Comparison of ENCODE assay signal across 1 cellular context in genomic region chr21:43867936-43868335, GRCh38.
TF ChIP-seq lines count a peak whose summit lies in the region.

No MANE protein-coding gene starts in this region.

TF ChIP-seq in HepG2, 621 proteins besides CTCF, POLR2A, EP300 and RAD21 (continued from another document and continues in another):
- TF ChIP-seq ZBTB37 (CRISPR knock-in tag; IDR thresholded peaks at IDR 0.05) (0 out of 2 replicates have a peak, but pooled peaks have one; percentile 27), YY1 (IDR thresholded peaks at IDR 0.05; ENCODE audit: insufficient read depth, insufficient replicate concordance, low read depth, low read length) (peak; percentile 77), KAT8 (CRISPR knock-in tag; IDR thresholded peaks at IDR 0.05) (peak; percentile 15; the same call in 1 of the 2 replicates), TBL1XR1 (IDR thresholded peaks at IDR 0.05; ENCODE audit: borderline replicate concordance, low read length, partially characterized antibody) (peak; percentile 46), ARNT2 (CRISPR knock-in tag; IDR thresholded peaks at IDR 0.05; ENCODE audit: low read depth) (0 out of 2 replicates have a peak, but pooled peaks have one; percentile 22), KAT2B (IDR thresholded peaks at IDR 0.05; ENCODE audit: borderline replicate concordance, low read depth, low read length) (no peak), BCL6 (CRISPR knock-in tag; IDR thresholded peaks at IDR 0.05) (peak; percentile 68; the same call in 1 of the 2 replicates), SIX4 (CRISPR knock-in tag; IDR thresholded peaks at IDR 0.05) (no peak), HDAC2 (CRISPR knock-in tag; IDR thresholded peaks at IDR 0.05) (peak; percentile 41; the same call in 1 of the 2 replicates), RERE (CRISPR knock-in tag; IDR thresholded peaks at IDR 0.05; ENCODE audit: low read depth) (no peak), THAP11 (CRISPR knock-in tag; IDR thresholded peaks at IDR 0.05) (0 out of 2 replicates have a peak, but pooled peaks have one; percentile 28), FOXK1 (CRISPR knock-in tag; IDR thresholded peaks at IDR 0.05; ENCODE audit: borderline replicate concordance, low read depth) (peak; percentile 20; the same call in 1 of the 2 replicates), SALL2 (CRISPR knock-in tag; IDR thresholded peaks at IDR 0.05) (no peak), PATZ1 (CRISPR knock-in tag; IDR thresholded peaks at IDR 0.05) (peak; percentile 40; the same call in 1 of the 2 replicates), FOXK2 (IDR thresholded peaks at IDR 0.05) (peak; percentile 67; the same call in 1 of the 2 replicates), HNF4A (CRISPR knock-in tag; IDR thresholded peaks at IDR 0.05) (peak; percentile 90), ZNF224 (CRISPR knock-in tag; IDR thresholded peaks at IDR 0.05) (no peak), SAP130 (CRISPR knock-in tag; IDR thresholded peaks at IDR 0.05; ENCODE audit: low read depth) (peak; percentile 77; the same call in 1 of the 2 replicates), ZBTB46 (CRISPR knock-in tag; IDR thresholded peaks at IDR 0.05; ENCODE audit: borderline replicate concordance) (0 out of 2 replicates have a peak, but pooled peaks have one; percentile 50), SKI (IDR thresholded peaks at IDR 0.05; ENCODE audit: partially characterized antibody) (peak; percentile 82), ZNF567 (CRISPR knock-in tag; IDR thresholded peaks at IDR 0.05; ENCODE audit: borderline replicate concordance) (no peak), DZIP1 (CRISPR knock-in tag; IDR thresholded peaks at IDR 0.05) (no peak), FOXP1 (IDR thresholded peaks at IDR 0.05) (no peak), FOXP1 (CRISPR knock-in tag; IDR thresholded peaks at IDR 0.05) (peak; percentile 42; the same call in 1 of the 2 replicates), NCOA2 (CRISPR knock-in tag; IDR thresholded peaks at IDR 0.05) (peak; percentile 69), NR2F6 (IDR thresholded peaks at IDR 0.05) (no peak), NR2F6 (CRISPR knock-in tag; IDR thresholded peaks at IDR 0.05) (0 out of 2 replicates have a peak, but pooled peaks have one; percentile 34), SP5 (CRISPR knock-in tag; IDR thresholded peaks at IDR 0.05; ENCODE audit: borderline replicate concordance, low read depth) (peak; percentile 73; the same call in 1 of the 2 replicates), REL (CRISPR knock-in tag; conservative IDR thresholded peaks at IDR 0.05) (no peak), TFDP2 (CRISPR knock-in tag; IDR thresholded peaks at IDR 0.05) (peak; percentile 77), SOX13 (IDR thresholded peaks at IDR 0.05) (no peak), SOX13 (CRISPR knock-in tag; conservative IDR thresholded peaks at IDR 0.05 in 1 of 2, IDR thresholded peaks at IDR 0.05 in 1 of 2) (peak in 1 of 2 experiments; percentile 48; a peak in 2 of 4 replicates), MAX (IDR thresholded peaks at IDR 0.05) (0 out of 2 replicates have a peak, but pooled peaks have one; percentile 32), FOXA3 (CRISPR knock-in tag; IDR thresholded peaks at IDR 0.05) (0 out of 2 replicates have a peak, but pooled peaks have one; percentile 25)
- TF ChIP-seq, protein P1, sequence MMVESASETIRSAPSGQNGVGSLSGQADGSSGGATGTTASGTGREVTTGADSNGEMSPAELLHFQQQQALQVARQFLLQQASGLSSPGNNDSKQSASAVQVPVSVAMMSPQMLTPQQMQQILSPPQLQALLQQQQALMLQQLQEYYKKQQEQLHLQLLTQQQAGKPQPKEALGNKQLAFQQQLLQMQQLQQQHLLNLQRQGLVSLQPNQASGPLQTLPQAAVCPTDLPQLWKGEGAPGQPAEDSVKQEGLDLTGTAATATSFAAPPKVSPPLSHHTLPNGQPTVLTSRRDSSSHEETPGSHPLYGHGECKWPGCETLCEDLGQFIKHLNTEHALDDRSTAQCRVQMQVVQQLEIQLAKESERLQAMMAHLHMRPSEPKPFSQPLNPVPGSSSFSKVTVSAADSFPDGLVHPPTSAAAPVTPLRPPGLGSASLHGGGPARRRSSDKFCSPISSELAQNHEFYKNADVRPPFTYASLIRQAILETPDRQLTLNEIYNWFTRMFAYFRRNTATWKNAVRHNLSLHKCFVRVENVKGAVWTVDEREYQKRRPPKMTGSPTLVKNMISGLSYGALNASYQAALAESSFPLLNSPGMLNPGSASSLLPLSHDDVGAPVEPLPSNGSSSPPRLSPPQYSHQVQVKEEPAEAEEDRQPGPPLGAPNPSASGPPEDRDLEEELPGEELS (CRISPR knock-in tag; IDR thresholded peaks at IDR 0.05), result peak; percentile 71
- TF ChIP-seq, protein P2, sequence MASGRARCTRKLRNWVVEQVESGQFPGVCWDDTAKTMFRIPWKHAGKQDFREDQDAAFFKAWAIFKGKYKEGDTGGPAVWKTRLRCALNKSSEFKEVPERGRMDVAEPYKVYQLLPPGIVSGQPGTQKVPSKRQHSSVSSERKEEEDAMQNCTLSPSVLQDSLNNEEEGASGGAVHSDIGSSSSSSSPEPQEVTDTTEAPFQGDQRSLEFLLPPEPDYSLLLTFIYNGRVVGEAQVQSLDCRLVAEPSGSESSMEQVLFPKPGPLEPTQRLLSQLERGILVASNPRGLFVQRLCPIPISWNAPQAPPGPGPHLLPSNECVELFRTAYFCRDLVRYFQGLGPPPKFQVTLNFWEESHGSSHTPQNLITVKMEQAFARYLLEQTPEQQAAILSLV (CRISPR knock-in tag; IDR thresholded peaks at IDR 0.05; ENCODE audit: borderline replicate concordance), result no peak
- TF ChIP-seq, protein P3, sequence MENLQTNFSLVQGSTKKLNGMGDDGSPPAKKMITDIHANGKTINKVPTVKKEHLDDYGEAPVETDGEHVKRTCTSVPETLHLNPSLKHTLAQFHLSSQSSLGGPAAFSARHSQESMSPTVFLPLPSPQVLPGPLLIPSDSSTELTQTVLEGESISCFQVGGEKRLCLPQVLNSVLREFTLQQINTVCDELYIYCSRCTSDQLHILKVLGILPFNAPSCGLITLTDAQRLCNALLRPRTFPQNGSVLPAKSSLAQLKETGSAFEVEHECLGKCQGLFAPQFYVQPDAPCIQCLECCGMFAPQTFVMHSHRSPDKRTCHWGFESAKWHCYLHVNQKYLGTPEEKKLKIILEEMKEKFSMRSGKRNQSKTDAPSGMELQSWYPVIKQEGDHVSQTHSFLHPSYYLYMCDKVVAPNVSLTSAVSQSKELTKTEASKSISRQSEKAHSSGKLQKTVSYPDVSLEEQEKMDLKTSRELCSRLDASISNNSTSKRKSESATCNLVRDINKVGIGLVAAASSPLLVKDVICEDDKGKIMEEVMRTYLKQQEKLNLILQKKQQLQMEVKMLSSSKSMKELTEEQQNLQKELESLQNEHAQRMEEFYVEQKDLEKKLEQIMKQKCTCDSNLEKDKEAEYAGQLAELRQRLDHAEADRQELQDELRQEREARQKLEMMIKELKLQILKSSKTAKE (CRISPR knock-in tag; IDR thresholded peaks at IDR 0.05; ENCODE audit: borderline replicate concordance), result peak; percentile 47; the same call in 1 of the 2 replicates
